In genomic region chr9:14530301-14530700, GRCh38 we compare ENCODE assay signal across 1 cellular context.
TF ChIP-seq lines count a peak whose summit lies in the region.

No MANE protein-coding gene starts in this region.

TF ChIP-seq in H1, 55 proteins besides CTCF, POLR2A, EP300 and RAD21 (continued from another document):
- TF ChIP-seq ATF2 (IDR thresholded peaks at IDR 0.05; ENCODE audit: low read length) (no peak), KDM4A (IDR thresholded peaks at IDR 0.05; ENCODE audit: low read depth, low read length, severe bottlenecking) (no peak), TAF1 (IDR thresholded peaks at IDR 0.05; ENCODE audit: low read depth, low read length) (no peak), TBP (IDR thresholded peaks at IDR 0.05; ENCODE audit: low read depth, low read length) (no peak), KDM1A (IDR thresholded peaks at IDR 0.05; ENCODE audit: borderline replicate concordance, low read length) (no peak)
